Comparison of ENCODE assay signal across 6 cellular contexts in genomic region chr16:29824589-29825144, GRCh38. TPM values are rescaled to one million over a fixed set of nuclear protein-coding genes. Genes with fewer than 3 reads are reported as not detected.
DNase-seq lines count a peak whose midpoint lies in the region; ATAC-seq and TF ChIP-seq lines count a peak whose summit lies in the region.

No MANE protein-coding gene starts in this region.

- 55% methylated on average over 7 of the region's 7 CpGs for WGBS in hepatocyte (ENCODE audit: low lambda C conversion rate, missing lambda C conversion rate)

- no peak overlapping the region for H2AFZ ChIP-seq in hepatocyte

- ATAC-seq in SK-N-SH treated with all-trans-retinoic acid at 6 μM for 48 hours (peak; percentile 59), HG03469 (IDR thresholded peaks at IDR 0.05; ENCODE audit: unreplicated experiment) (no peak)

- DNase-seq in ACHN (peak; percentile 86), hepatocyte (ENCODE audit: low spot score) (no peak), COLO668 (lab: John Stamatoyannopoulos, UW; ENCODE audit: unreplicated experiment) (no peak), NCI-H1417 (lab: John Stamatoyannopoulos, UW) (no peak)

- H3K27me3 ChIP-seq in hepatocyte: no peaks in the 10 kb centered on the region

- no peaks in the 10 kb centered on the region for H3K9me3 ChIP-seq in hepatocyte (ENCODE audit: low read depth)

- in situ Hi-C loops in ACHN (cut with HindIII; ENCODE audit: low pct_ligation_motif_present, low pct_unique_long_range_greater_than_20kb, low sequenced_read_pairs): no loop called here

- H3K4me1 ChIP-seq in hepatocyte (ENCODE audit: insufficient read depth): peaks cover 58% of the 10 kb centered on the region

- H3K4me2 ChIP-seq in hepatocyte: peak overlapping the region; percentile 71

- H3K4me3 ChIP-seq in hepatocyte: no peak overlapping the region

- TF ChIP-seq CTCF in hepatocyte (IDR thresholded peaks at IDR 0.05; ENCODE audit: poor library complexity): no peak

- peaks cover 65% of the 10 kb centered on the region for H3K79me2 ChIP-seq in hepatocyte

- peaks cover 3% of the 10 kb centered on the region for H4K20me1 ChIP-seq in hepatocyte (ENCODE audit: insufficient read depth, poor library complexity, severe bottlenecking)

- no peaks in the 10 kb centered on the region for H3K36me3 ChIP-seq in hepatocyte (replicated peaks; ENCODE audit: insufficient read depth, low read depth)

- H3K9me2 ChIP-seq in hepatocyte (replicated peaks; ENCODE audit: insufficient read depth): no peaks in the 10 kb centered on the region

- peak overlapping the region; percentile 91 for H3K27ac ChIP-seq in hepatocyte

TF ChIP-seq in SK-N-SH treated with all-trans-retinoic acid at 6 μM for 48 hours, 23 proteins besides CTCF, POLR2A, EP300 and RAD21:
- TF ChIP-seq OSR1 (CRISPR knock-in tag; IDR thresholded peaks at IDR 0.05): no peak
- TF ChIP-seq ESRRG (CRISPR knock-in tag; IDR thresholded peaks at IDR 0.05): no peak
- TF ChIP-seq CSDC2 (CRISPR knock-in tag; IDR thresholded peaks at IDR 0.05): no peak
- TF ChIP-seq ZC3H10 (CRISPR knock-in tag; IDR thresholded peaks at IDR 0.05): no peak
- TF ChIP-seq, protein P1, sequence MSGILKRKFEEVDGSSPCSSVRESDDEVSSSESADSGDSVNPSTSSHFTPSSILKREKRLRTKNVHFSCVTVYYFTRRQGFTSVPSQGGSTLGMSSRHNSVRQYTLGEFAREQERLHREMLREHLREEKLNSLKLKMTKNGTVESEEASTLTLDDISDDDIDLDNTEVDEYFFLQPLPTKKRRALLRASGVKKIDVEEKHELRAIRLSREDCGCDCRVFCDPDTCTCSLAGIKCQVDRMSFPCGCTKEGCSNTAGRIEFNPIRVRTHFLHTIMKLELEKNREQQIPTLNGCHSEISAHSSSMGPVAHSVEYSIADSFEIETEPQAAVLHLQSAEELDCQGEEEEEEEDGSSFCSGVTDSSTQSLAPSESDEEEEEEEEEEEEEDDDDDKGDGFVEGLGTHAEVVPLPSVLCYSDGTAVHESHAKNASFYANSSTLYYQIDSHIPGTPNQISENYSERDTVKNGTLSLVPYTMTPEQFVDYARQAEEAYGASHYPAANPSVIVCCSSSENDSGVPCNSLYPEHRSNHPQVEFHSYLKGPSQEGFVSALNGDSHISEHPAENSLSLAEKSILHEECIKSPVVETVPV (CRISPR knock-in tag; IDR thresholded peaks at IDR 0.05): no peak
- no peak for TF ChIP-seq ZNF8 (CRISPR knock-in tag; IDR thresholded peaks at IDR 0.05)
- TF ChIP-seq, protein P2, sequence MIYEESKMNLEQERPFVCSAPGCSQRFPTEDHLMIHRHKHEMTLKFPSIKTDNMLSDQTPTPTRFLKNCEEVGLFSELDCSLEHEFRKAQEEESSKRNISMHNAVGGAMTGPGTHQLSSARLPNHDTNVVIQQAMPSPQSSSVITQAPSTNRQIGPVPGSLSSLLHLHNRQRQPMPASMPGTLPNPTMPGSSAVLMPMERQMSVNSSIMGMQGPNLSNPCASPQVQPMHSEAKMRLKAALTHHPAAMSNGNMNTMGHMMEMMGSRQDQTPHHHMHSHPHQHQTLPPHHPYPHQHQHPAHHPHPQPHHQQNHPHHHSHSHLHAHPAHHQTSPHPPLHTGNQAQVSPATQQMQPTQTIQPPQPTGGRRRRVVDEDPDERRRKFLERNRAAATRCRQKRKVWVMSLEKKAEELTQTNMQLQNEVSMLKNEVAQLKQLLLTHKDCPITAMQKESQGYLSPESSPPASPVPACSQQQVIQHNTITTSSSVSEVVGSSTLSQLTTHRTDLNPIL (CRISPR knock-in tag; IDR thresholded peaks at IDR 0.05; ENCODE audit: low read depth): no peak
- TF ChIP-seq, protein P3, sequence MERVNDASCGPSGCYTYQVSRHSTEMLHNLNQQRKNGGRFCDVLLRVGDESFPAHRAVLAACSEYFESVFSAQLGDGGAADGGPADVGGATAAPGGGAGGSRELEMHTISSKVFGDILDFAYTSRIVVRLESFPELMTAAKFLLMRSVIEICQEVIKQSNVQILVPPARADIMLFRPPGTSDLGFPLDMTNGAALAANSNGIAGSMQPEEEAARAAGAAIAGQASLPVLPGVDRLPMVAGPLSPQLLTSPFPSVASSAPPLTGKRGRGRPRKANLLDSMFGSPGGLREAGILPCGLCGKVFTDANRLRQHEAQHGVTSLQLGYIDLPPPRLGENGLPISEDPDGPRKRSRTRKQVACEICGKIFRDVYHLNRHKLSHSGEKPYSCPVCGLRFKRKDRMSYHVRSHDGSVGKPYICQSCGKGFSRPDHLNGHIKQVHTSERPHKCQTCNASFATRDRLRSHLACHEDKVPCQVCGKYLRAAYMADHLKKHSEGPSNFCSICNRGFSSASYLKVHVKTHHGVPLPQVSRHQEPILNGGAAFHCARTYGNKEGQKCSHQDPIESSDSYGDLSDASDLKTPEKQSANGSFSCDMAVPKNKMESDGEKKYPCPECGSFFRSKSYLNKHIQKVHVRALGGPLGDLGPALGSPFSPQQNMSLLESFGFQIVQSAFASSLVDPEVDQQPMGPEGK (CRISPR knock-in tag; IDR thresholded peaks at IDR 0.05; ENCODE audit: borderline replicate concordance): no peak

RNA-seq across cellular contexts. Expression of gene MVP, which starts 4.4 kb away (rescaled TPM):
- 80.0 and 121 TPM in 2 replicates for total RNA-seq in hepatocyte
- polyA plus RNA-seq in hepatocyte: 140 and 146 TPM in 2 replicates

RNA-seq across cellular contexts. Expression of gene PAGR1, which starts 8.7 kb away (rescaled TPM):
- total RNA-seq in hepatocyte: 31.6 and 39.3 TPM in 2 replicates
- 48.5 and 53.4 TPM in 2 replicates for polyA plus RNA-seq in hepatocyte

RNA-seq across cellular contexts. Expression of gene PRRT2, which starts 12.7 kb away (rescaled TPM):
- total RNA-seq in hepatocyte: 7.0 and 8.0 TPM in 2 replicates
- polyA plus RNA-seq in hepatocyte: 11.1 and 23.9 TPM in 2 replicates

RNA-seq across cellular contexts. Expression of gene MAZ, which starts 18.3 kb away (rescaled TPM):
- total RNA-seq in hepatocyte: 123 and 132 TPM in 2 replicates
- polyA plus RNA-seq in hepatocyte: 190 and 192 TPM in 2 replicates

RNA-seq across cellular contexts. Expression of gene KIF22, which starts 34.1 kb away (rescaled TPM):
- total RNA-seq in hepatocyte: 42.6 and 43.3 TPM in 2 replicates
- polyA plus RNA-seq in hepatocyte: 42.5 and 44.5 TPM in 2 replicates
